ENCODE assay signal across 12 cellular contexts in genomic region chr15:38682861-38683260, GRCh38.
DNase-seq lines count a peak whose midpoint lies in the region; ATAC-seq and TF ChIP-seq lines count a peak whose summit lies in the region.
"Had no signal": no experiment of that assay in that cellular context is flagged by ENCODE, and none has a peak within 500 bp of the region (broad histone marks: within the 10 kb centered on the region; RNA-seq: fewer than 3 reads in every experiment).

No MANE protein-coding gene starts in this region.

- H3K9me3 ChIP-seq in Karpas-422 (ENCODE audit: low read length), result no peaks in the 10 kb centered on the region
- no peaks in the 10 kb centered on the region for H3K9me3 ChIP-seq in left lung

- peak overlapping the region; percentile 69 for H3K9ac ChIP-seq in Karpas-422 (ENCODE audit: low read length)

- H3K4me1 Mint-ChIP-seq in T-helper 1 cell treated with Interleukin-12 subunit alpha and Interleukin-12 subunit beta and Interleukin-4 antibody, amounts not matched to agents 30 μg/mL and 1 μg/mL, for 36 hours (ENCODE audit: low read depth), result peaks cover 67% of the 10 kb centered on the region
- H3K4me1 Mint-ChIP-seq: nephron had no signal

- peak overlapping the region; percentile 34 for H3K4me3 ChIP-seq in Karpas-422 (ENCODE audit: low read length)
- H3K4me3 ChIP-seq in left lung, result no peak overlapping the region

- H3K27me3 ChIP-seq in Karpas-422 (ENCODE audit: low read length), result no peaks in the 10 kb centered on the region
- H3K27me3 ChIP-seq in left lung, result no peaks in the 10 kb centered on the region

- H3K4me1 ChIP-seq in Karpas-422 (ENCODE audit: low read length), result peaks cover 66% of the 10 kb centered on the region
- H3K4me1 ChIP-seq in left lung, result no peaks in the 10 kb centered on the region

- H3K9me2 ChIP-seq in Karpas-422 (replicated peaks; ENCODE audit: insufficient read depth, low read length), result no peaks in the 10 kb centered on the region

- H2AFZ ChIP-seq in Karpas-422 (ENCODE audit: low read length), result peak overlapping the region; percentile 50; the same call in 1 of the 2 replicates

- no peak for TF ChIP-seq CTCF in left lung (IDR thresholded peaks at IDR 0.05)

- H3K27ac ChIP-seq in Karpas-422 (ENCODE audit: low read length), result peak overlapping the region; percentile 97
- no peak overlapping the region for H3K27ac ChIP-seq in left lung
- H3K27ac ChIP-seq: 22Rv1, C4-2B had no signal

- ATAC-seq in GM18907 (IDR thresholded peaks at IDR 0.05; ENCODE audit: unreplicated experiment) (peak; percentile 38), left lung (no peak)

- no peaks in the 10 kb centered on the region for H4K20me1 ChIP-seq in Karpas-422 (ENCODE audit: insufficient read depth, low read depth, low read length)

- no peaks in the 10 kb centered on the region for H3K27me3 Mint-ChIP-seq in T-helper 1 cell treated with Interleukin-12 subunit alpha and Interleukin-12 subunit beta and Interleukin-4 antibody, amounts not matched to agents 30 μg/mL and 1 μg/mL, for 36 hours (ENCODE audit: low read depth)

- no peaks in the 10 kb centered on the region for H3K36me3 ChIP-seq in Karpas-422 (ENCODE audit: insufficient read depth, low read length)
- no peaks in the 10 kb centered on the region for H3K36me3 ChIP-seq in left lung

- DNase-seq in T-helper 1 cell, result no peak
- peak; percentile 92 for DNase-seq in Karpas-422
- DNase-seq in germinal center (ENCODE audit: low spot score), result peak; percentile 68
- DNase-seq in left lung, result no peak
- no peak for DNase-seq in stimulated activated CD4-positive, alpha-beta T cell treated with anti-CD3 and anti-CD28 coated beads, Interleukin-1b, Interleukin-23, amount 100 ng/mL, for 48 hours
- DNase-seq in mucosa of gallbladder (ENCODE audit: low spot score), result no peak
- DNase-seq: NCI-H2107 had no signal

- H3K4me3 Mint-ChIP-seq in T-helper 1 cell treated with Interleukin-12 subunit alpha and Interleukin-12 subunit beta and Interleukin-4 antibody, amounts not matched to agents 30 μg/mL and 1 μg/mL, for 36 hours, result peak overlapping the region; percentile 5
- H3K4me3 Mint-ChIP-seq: nephron had no signal

- H3K27ac Mint-ChIP-seq in T-helper 1 cell treated with Interleukin-12 subunit alpha and Interleukin-12 subunit beta and Interleukin-4 antibody, amounts not matched to agents 30 μg/mL and 1 μg/mL, for 36 hours, result peak overlapping the region; percentile 98
- H3K27ac Mint-ChIP-seq: nephron had no signal

- no peaks in the 10 kb centered on the region for H3K79me2 ChIP-seq in Karpas-422 (ENCODE audit: low read length)

- peak overlapping the region; percentile 64 for H3K4me2 ChIP-seq in Karpas-422 (ENCODE audit: low read depth, low read length, poor library complexity, severe bottlenecking)

- H3K9me3 Mint-ChIP-seq in T-helper 1 cell treated with Interleukin-12 subunit alpha and Interleukin-12 subunit beta and Interleukin-4 antibody, amounts not matched to agents 30 μg/mL and 1 μg/mL, for 36 hours, result peaks cover under 1% of the 10 kb centered on the region
- H3K9me3 Mint-ChIP-seq: nephron had no signal

- peaks cover 31% of the 10 kb centered on the region for H3K36me3 Mint-ChIP-seq in T-helper 1 cell treated with Interleukin-12 subunit alpha and Interleukin-12 subunit beta and Interleukin-4 antibody, amounts not matched to agents 30 μg/mL and 1 μg/mL, for 36 hours (ENCODE audit: low read depth)

- intact Hi-C loops in left lung (cut with DNase I), result loop anchor here in 1 of 2 donors (10.0 kb wide), 3 partner anchors 118 to 688 kb away; partner anchors contain the start of gene RASGRP1

Comparison
In these comparisons a context has a peak if more than half of its experiments do, and no peak if none do; other contexts are left out.
1. DNase-seq: peak in Karpas-422 (single experiment) and germinal center (single experiment); none in T-helper 1 cell (0 of 5), left lung (0 of 2), stimulated activated CD4-positive, alpha-beta T cell treated with anti-CD3 and anti-CD28 coated beads, Interleukin-1b, Interleukin-23, amount 100 ng/mL, for 48 hours (single experiment) and mucosa of gallbladder (single experiment).